14 cellular contexts compared by ENCODE assay signal in genomic region chr13:110582421-110582954, GRCh38. TPM values are rescaled to one million over a fixed set of nuclear protein-coding genes. Genes with fewer than 3 reads are reported as not detected.
DNase-seq lines count a peak whose midpoint lies in the region; ATAC-seq lines count a peak whose summit lies in the region.
"Had no signal": no experiment of that assay in that cellular context is flagged by ENCODE, and none has a peak within 500 bp of the region (broad histone marks: within the 10 kb centered on the region; RNA-seq: fewer than 3 reads in every experiment).

No MANE protein-coding gene starts in this region.

- no peak overlapping the region for H3K27ac ChIP-seq in mesenchymal stem cell (ENCODE audit: low read length, poor library complexity, severe bottlenecking)
- H3K27ac ChIP-seq: BLaER1, HL-60 had no signal

- no peak overlapping the region for H3K4me3 ChIP-seq in mesenchymal stem cell (ENCODE audit: insufficient read depth in 1 of 2, low read depth in 1 of 2, low read length in 2 of 2)
- H3K4me3 ChIP-seq: BLaER1 had no signal

- H3K4me2 ChIP-seq in mesenchymal stem cell (ENCODE audit: low read length, poor library complexity, severe bottlenecking): peak overlapping the region; percentile 7
- H3K4me2 ChIP-seq: BLaER1 had no signal

- no peak overlapping the region for H3K4ac ChIP-seq in mesenchymal stem cell (ENCODE audit: low read depth in 1 of 2, low read length in 2 of 2)

- H3K36me3 ChIP-seq in mesenchymal stem cell (ENCODE audit: control insufficient read depth in 1 of 2, insufficient read depth in 2 of 2, low read depth in 1 of 2, low read length in 2 of 2): no peaks in the 10 kb centered on the region
- H3K36me3 ChIP-seq: BLaER1 had no signal

- 89% methylated on average over 13 of the region's 13 CpGs for WGBS in mesenchymal stem cell

- H3K9ac ChIP-seq in mesenchymal stem cell (ENCODE audit: low read length): no peak overlapping the region
- H3K9ac ChIP-seq: BLaER1 had no signal

- H3K79me1 ChIP-seq in mesenchymal stem cell (replicated peaks; ENCODE audit: low read length, poor library complexity, severe bottlenecking): no peaks in the 10 kb centered on the region

- no peak overlapping the region for H4K91ac ChIP-seq in mesenchymal stem cell (ENCODE audit: low read length)

- H3K23ac ChIP-seq in mesenchymal stem cell (ENCODE audit: low read length in 2 of 2): no peak overlapping the region

- H2AK5ac ChIP-seq in mesenchymal stem cell (ENCODE audit: low read length, severe bottlenecking): no peak overlapping the region

- no peaks in the 10 kb centered on the region for H3K27me3 ChIP-seq in mesenchymal stem cell (ENCODE audit: control insufficient read depth in 1 of 2, insufficient read depth in 1 of 2, low read length in 2 of 2)
- H3K27me3 ChIP-seq: BLaER1 had no signal

- no peak overlapping the region for H2BK12ac ChIP-seq in mesenchymal stem cell (ENCODE audit: low read length in 2 of 2)

- H3K9me3 ChIP-seq in mesenchymal stem cell (ENCODE audit: control insufficient read depth, low read length): no peaks in the 10 kb centered on the region
- H3K9me3 ChIP-seq: BLaER1 had no signal

- H3K18ac ChIP-seq in mesenchymal stem cell (ENCODE audit: low read depth in 1 of 2, low read length in 2 of 2): peak overlapping the region in 1 of 2 experiments; percentile 17

- H4K8ac ChIP-seq in mesenchymal stem cell (ENCODE audit: low read length): no peak overlapping the region

- H2BK5ac ChIP-seq in mesenchymal stem cell (ENCODE audit: low read depth, low read length, poor library complexity, severe bottlenecking): no peak overlapping the region

- no peak overlapping the region for H2AFZ ChIP-seq in mesenchymal stem cell (ENCODE audit: low read depth, low read length)

- H3K14ac ChIP-seq in mesenchymal stem cell (ENCODE audit: low read length in 2 of 2): no peak overlapping the region

- no peak overlapping the region for H2BK15ac ChIP-seq in mesenchymal stem cell (ENCODE audit: low read depth, poor library complexity, severe bottlenecking)

- peak; percentile 37 for DNase-seq in activated effector memory CD4-positive, alpha-beta T cell treated with anti-CD3 and anti-CD28 coated beads, Interleukin-2, amount 50 U/mL, for 16 hours
- no peak for DNase-seq in activated effector memory CD4-positive, alpha-beta T cell treated with Interleukin-2 at 50 U/mL for 16 hours
- no peak for DNase-seq in mesenchymal stem cell
- DNase-seq in sciatic nerve (ENCODE audit: low spot score): peak; percentile 28
- DNase-seq in activated T-cell treated with anti-CD3 and anti-CD28 coated beads, Interleukin-2, amount 50 U/mL, for 1 hour: no peak
- no peak for DNase-seq in DMS 273 (lab: John Stamatoyannopoulos, UW; ENCODE audit: unreplicated experiment)
- DNase-seq: 8988T; AML-193; CD8-positive, alpha-beta memory T cell; DMS 273 treated with DMSO at 0.1 percent for 48 hours had no signal

- ATAC-seq in sciatic nerve (no peak), HG02840 (IDR thresholded peaks at IDR 0.05; ENCODE audit: low FRiP score, unreplicated experiment) (no peak)
- ATAC-seq: HCT116 had no signal

- intact Hi-C loops in sciatic nerve (cut with DNase I): no loop called here

- peaks cover 2% of the 10 kb centered on the region for H3K4me1 ChIP-seq in mesenchymal stem cell (ENCODE audit: control insufficient read depth, insufficient read depth, low read depth, low read length)

- no peak overlapping the region for H2BK120ac ChIP-seq in mesenchymal stem cell (ENCODE audit: low read depth, low read length)

RNA-seq across cellular contexts. Expression of gene RAB20, which starts 21.0 kb away (rescaled TPM):
- polyA plus RNA-seq in mesenchymal stem cell (2013, experiment 1 of 2): 5.1 TPM
- 5.2 TPM for polyA plus RNA-seq in mesenchymal stem cell (2013, experiment 2 of 2)
- total RNA-seq in sciatic nerve: 23.8 TPM

RNA-seq across cellular contexts. Expression of gene NAXD, which starts 32.9 kb away (rescaled TPM):
- 17.1 TPM for polyA plus RNA-seq in mesenchymal stem cell (2013, experiment 1 of 2)
- 17.1 TPM for polyA plus RNA-seq in mesenchymal stem cell (2013, experiment 2 of 2)
- total RNA-seq in sciatic nerve: 38.9 TPM

Comparison
In these comparisons a context has a peak if more than half of its experiments do, and no peak if none do; other contexts are left out.
1. DNase-seq: peak in activated effector memory CD4-positive, alpha-beta T cell treated with anti-CD3 and anti-CD28 coated beads, Interleukin-2, amount 50 U/mL, for 16 hours (single experiment) and sciatic nerve (single experiment); none in activated effector memory CD4-positive, alpha-beta T cell treated with Interleukin-2 at 50 U/mL for 16 hours (single experiment), mesenchymal stem cell (single experiment), activated T-cell treated with anti-CD3 and anti-CD28 coated beads, Interleukin-2, amount 50 U/mL, for 1 hour (single experiment) and DMS 273 (single experiment).